ENCODE assay signal across 8 cellular contexts in genomic region chr10:25174461-25175230, GRCh38. TPM values are rescaled to one million over a fixed set of nuclear protein-coding genes. Genes with fewer than 3 reads are reported as not detected.
DNase-seq lines count a peak whose midpoint lies in the region; ATAC-seq, FAIRE-seq and TF ChIP-seq lines count a peak whose summit lies in the region.

Gene GPR158 (plus strand): TSS chr10:25175001. CDS start chr10:25175421, 420 bp downstream.

- no peak within 1 kb of the TSS for H3K27ac ChIP-seq in SK-N-MC
- no peak within 1 kb of the TSS for H3K27ac ChIP-seq in ascending aorta
- no peak within 1 kb of the TSS for H3K27ac ChIP-seq in heart right ventricle
- no peak within 1 kb of the TSS for H3K27ac ChIP-seq in ovary
- no peak within 1 kb of the TSS for H3K27ac ChIP-seq in tibial nerve

- 1 to 3% methylated on average over 82 to 83 of the region's 83 CpGs for WGBS in heart right ventricle, 2 donors
- 1 to 2% (median 1%) methylated on average over 68 to 83 of the region's 83 CpGs for WGBS in ovary, 3 donors
- 6 to 7% methylated on average over 57 to 74 of the region's 83 CpGs for WGBS in tibial nerve, 2 donors

- no peak for FAIRE-seq in GM12891 (lab: Jason Lieb, UNC)

- ATAC-seq in heart right ventricle (peak; percentile 89 to 96 (median 93)), GM19328 (IDR thresholded peaks at IDR 0.05; ENCODE audit: unreplicated experiment) (no peak)

- peak within 1 kb of the TSS; percentile 82 for H3K4me3 ChIP-seq in LNCaP clone FGC (ENCODE audit: low read depth, low read length)
- H3K4me3 ChIP-seq in SK-N-MC = peak within 1 kb of the TSS; percentile 81
- H3K4me3 ChIP-seq in ascending aorta = peak within 1 kb of the TSS; percentile 42 to 64
- peak within 1 kb of the TSS; percentile 41 to 59 (median 49) for H3K4me3 ChIP-seq in heart right ventricle
- H3K4me3 ChIP-seq in ovary = peak within 1 kb of the TSS; percentile 24
- H3K4me3 ChIP-seq in tibial nerve = peak within 1 kb of the TSS; percentile 6 to 44 (median 21)

- no peak for TF ChIP-seq EP300 in ovary (IDR thresholded peaks at IDR 0.05)
- TF ChIP-seq EP300 in tibial nerve (IDR thresholded peaks at IDR 0.05) = peak in 1 of 2 donors; percentile 17

- no peak within 1 kb of the TSS for H3K9ac ChIP-seq in SK-N-MC (ENCODE audit: insufficient read length)

- H3K4me1 ChIP-seq in ascending aorta (peaks cover 3 to 15% of the 10 kb centered on the region in 2 donors), heart right ventricle (peaks cover 3 to 24% (median 18%) of the 10 kb centered on the region in 9 donors), ovary (ENCODE audit: insufficient read depth) (peaks cover 6% of the 10 kb centered on the region), tibial nerve (peaks cover 0 to 26% (median 2%) of the 10 kb centered on the region in 4 donors)

- H3K27me3 ChIP-seq in ascending aorta = peaks cover 19% of the 10 kb centered on the region
- peaks cover 7 to 90% (median 64%) of the 10 kb centered on the region in 7 donors for H3K27me3 ChIP-seq in heart right ventricle
- no peaks in the 10 kb centered on the region for H3K27me3 ChIP-seq in ovary
- H3K27me3 ChIP-seq in tibial nerve = peaks cover 0 to 46% of the 10 kb centered on the region in 2 donors

- no peaks in the 10 kb centered on the region for H3K9me3 ChIP-seq in SK-N-MC (ENCODE audit: low read depth, low read length)
- H3K9me3 ChIP-seq in ascending aorta = no peaks in the 10 kb centered on the region
- peaks cover 0 to 3% (median 0%) of the 10 kb centered on the region in 11 donors for H3K9me3 ChIP-seq in heart right ventricle
- H3K9me3 ChIP-seq in ovary = no peaks in the 10 kb centered on the region
- no peaks in the 10 kb centered on the region for H3K9me3 ChIP-seq in tibial nerve

- TF ChIP-seq CTCF in LNCaP clone FGC (IDR thresholded peaks at IDR 0.05; ENCODE audit: control insufficient read depth, extremely low read depth, insufficient read depth) = no peak
- TF ChIP-seq CTCF in ascending aorta (IDR thresholded peaks at IDR 0.05) = no peak
- TF ChIP-seq CTCF in heart right ventricle (IDR thresholded peaks at IDR 0.05) = no peak
- no peak for TF ChIP-seq CTCF in ovary (IDR thresholded peaks at IDR 0.05)
- TF ChIP-seq CTCF in tibial nerve (IDR thresholded peaks at IDR 0.05) = no peak

- intact Hi-C loops in ascending aorta (cut with DNase I) (loop anchor here (2.0 kb wide), 1 partner anchor 158 kb away; the partner anchor contains the start of genes ENKUR and THNSL1), heart right ventricle (cut with DNase I) (no loop called here), ovary (cut with DNase I) (no loop called here)

- H3K36me3 ChIP-seq in SK-N-MC (ENCODE audit: insufficient read depth, low read length) (no peaks in the 10 kb centered on the region), ascending aorta (no peaks in the 10 kb centered on the region), heart right ventricle (no peaks in the 10 kb centered on the region), ovary (no peaks in the 10 kb centered on the region), tibial nerve (no peaks in the 10 kb centered on the region)

- peak; percentile 44 for DNase-seq in GM12891 (ENCODE audit: insufficient read length, low spot score)
- DNase-seq in LNCaP clone FGC (ENCODE audit: low read depth) = peak; percentile 95
- DNase-seq in SK-N-MC (ENCODE audit: low read depth, low spot score) = peak; percentile 18
- peak; percentile 53 to 90 for DNase-seq in ascending aorta (ENCODE audit: low spot score in 2 of 2)
- peak; percentile 82 to 91 for DNase-seq in heart right ventricle
- peak; percentile 74 to 86 (median 85) for DNase-seq in ovary
- peak; percentile 43 to 61 for DNase-seq in tibial nerve (ENCODE audit: low spot score in 2 of 2)

- TF ChIP-seq POLR2A in GM12891 (IDR thresholded peaks at IDR 0.05; ENCODE audit: low read depth, low read length) (no peak), ovary (IDR thresholded peaks at IDR 0.05) (no peak), tibial nerve (IDR thresholded peaks at IDR 0.05) (no peak)

TF ChIP-seq in GM12891, 5 proteins besides CTCF, POLR2A, EP300 and RAD21:
- TF ChIP-seq SPI1 (IDR thresholded peaks at IDR 0.05; ENCODE audit: low read depth, low read length) = no peak
- no peak for TF ChIP-seq TAF1 (IDR thresholded peaks at IDR 0.05; ENCODE audit: low read depth, low read length)
- no peak for TF ChIP-seq POU2F2 (IDR thresholded peaks at IDR 0.05; ENCODE audit: low read depth, low read length)
- TF ChIP-seq PAX5 (IDR thresholded peaks at IDR 0.05; ENCODE audit: insufficient read depth, low read length, severe bottlenecking) = no peak

RNA-seq across cellular contexts. Expression of gene GPR158, which starts in this region (rescaled TPM):
- not detected for polyA plus RNA-seq in GM12891 (2012; ENCODE audit: low read depth, missing spikeins)
- total RNA-seq in ascending aorta (not detected), heart right ventricle (under 1 TPM in 1 of 10 donors, not detected in 9; 0.04 TPM), ovary (under 1 TPM in 6 of 7 donors, not detected in 1; 0.10 to 0.47 (median 0.20) TPM), tibial nerve (under 1 TPM; under 0.01 to 0.39 (median under 0.01) TPM)
- polyA plus RNA-seq in heart right ventricle (under 1 TPM in 1 of 2 donors, not detected in 1; under 0.01 TPM), ovary (under 1 TPM; 0.13 to 0.22 TPM)

Comparison
In these comparisons a context has a peak if more than half of its experiments do, and no peak if none do; other contexts are left out.
1. Peak in DNase-seq and H3K4me3 ChIP-seq in ascending aorta; RNA of the gene not detected or under 1 TPM.
2. Peak in DNase-seq, ATAC-seq and H3K4me3 ChIP-seq in heart right ventricle; RNA of the gene not detected or under 1 TPM.
3. Peak in DNase-seq and H3K4me3 ChIP-seq in ovary; RNA of the gene not detected or under 1 TPM.
4. Peak in DNase-seq and H3K4me3 ChIP-seq in tibial nerve; RNA of the gene not detected or under 1 TPM.
5. DNase-seq: peak in every context shown above with its lines; median percentile 95 in LNCaP clone FGC; 86 in heart right ventricle; 85 in ovary; 72 in ascending aorta; 52 in tibial nerve; 44 in GM12891; 18 in SK-N-MC.
6. H3K4me3 ChIP-seq: peak in every context shown above with its lines; median percentile 82 in LNCaP clone FGC; 81 in SK-N-MC; 53 in ascending aorta; 49 in heart right ventricle; 24 in ovary; 21 in tibial nerve.